ENCODE assay signal across 8 cellular contexts in the genomic region with DNA sequence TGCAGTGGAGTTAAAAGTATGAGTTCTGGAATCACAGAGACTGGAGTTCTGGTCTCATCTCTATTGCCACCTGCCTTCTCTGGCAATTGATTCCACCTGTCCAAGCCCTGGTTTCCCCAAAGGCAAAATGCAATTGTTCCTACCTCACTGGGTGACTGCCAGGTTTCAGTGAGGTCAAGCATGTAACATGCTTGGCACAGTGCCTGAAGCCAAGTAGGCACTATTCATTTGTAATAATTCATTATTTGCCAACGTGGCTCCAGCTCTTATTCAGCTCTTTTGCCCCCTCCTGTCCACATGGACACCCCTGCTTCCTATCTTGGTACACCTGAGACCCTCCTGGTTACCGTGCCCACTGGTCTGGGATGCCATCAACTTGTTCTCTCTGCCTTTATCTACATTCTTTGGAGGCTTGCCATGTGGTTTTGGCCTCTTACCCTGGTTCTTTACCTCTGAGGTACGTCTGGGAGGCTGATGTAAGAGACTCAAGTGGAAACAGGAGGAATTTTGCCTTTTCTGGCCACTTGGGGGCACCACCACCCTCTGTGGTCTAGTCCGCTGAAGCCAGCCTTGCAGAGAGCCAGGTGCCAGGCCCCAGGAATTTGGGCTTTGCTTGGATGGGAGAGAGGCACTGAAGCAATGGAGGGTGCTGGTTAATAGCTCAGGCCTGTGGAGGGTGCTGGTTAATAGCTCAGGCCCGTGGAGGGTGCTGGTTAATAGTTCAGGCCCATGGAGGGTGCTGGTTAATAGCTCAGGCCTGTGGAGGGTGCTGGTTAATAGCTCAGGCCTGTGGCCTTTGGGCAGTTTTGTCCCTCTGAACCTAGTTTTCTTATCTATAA. TPM values are rescaled to one million over a fixed set of nuclear protein-coding genes. Genes with fewer than 3 reads are reported as not detected.
A peak's percentile ranks its signal among the peaks of the same experiment; 100 is the strongest.
DNase-seq lines count a peak whose midpoint lies in the region; ATAC-seq and TF ChIP-seq lines count a peak whose summit lies in the region.

No MANE protein-coding gene starts in this region.

- no peaks in the 10 kb centered on the region for H3K36me3 Mint-ChIP-seq in activated T-cell treated with anti-CD3 and anti-CD28 coated beads, Interleukin-2, amount 50 U/mL, for 4 hours (ENCODE audit: insufficient read depth)
- H3K36me3 Mint-ChIP-seq in natural killer cell: no peaks in the 10 kb centered on the region

- ATAC-seq in activated T-cell treated with anti-CD3 and anti-CD28 coated beads, Interleukin-2, amount 50 U/mL, for 4 hours: peak in 1 of 2 donors; percentile 63
- ATAC-seq in natural killer cell (peak in 2 of 3 donors; percentile 37 to 42), HG03139 (IDR thresholded peaks at IDR 0.05; ENCODE audit: unreplicated experiment) (no peak)

- H3K27me3 ChIP-seq in OCI-LY3 (ENCODE audit: low read depth, low read length) (no peaks in the 10 kb centered on the region), fibroblast of lung (ENCODE audit: control insufficient read depth, insufficient read depth, low read length) (peaks cover 57% of the 10 kb centered on the region)

- DNase-seq in D341Med (ENCODE audit: low spot score) (peak; percentile 84), fibroblast of lung (ENCODE audit: low read depth in 2 of 2) (peak; percentile 60 to 71), natural killer cell (peak; percentile 41), substantia nigra (lab: John Stamatoyannopoulos, UW) (peak in 41 of 49 donors; percentile 4 to 87 (median 43))
- DNase-seq in Jurkat, Clone E6-1 (ENCODE audit: low read depth, low spot score): peak; percentile 54
- peak; percentile 53 for DNase-seq in activated T-cell treated with anti-CD3 and anti-CD28 coated beads, Interleukin-2, amount 50 U/mL, for 4 hours

- peaks cover 16% of the 10 kb centered on the region for H3K4me1 Mint-ChIP-seq in activated T-cell treated with anti-CD3 and anti-CD28 coated beads, Interleukin-2, amount 50 U/mL, for 4 hours (ENCODE audit: low read depth)
- H3K4me1 Mint-ChIP-seq in natural killer cell: peaks cover 6 to 17% of the 10 kb centered on the region in 2 donors

- peaks cover 4% of the 10 kb centered on the region; the same call in 1 of the 2 replicates for H3K4me1 ChIP-seq in OCI-LY3 (ENCODE audit: low read length)
- peaks cover 3% of the 10 kb centered on the region for H3K4me1 ChIP-seq in fibroblast of lung (ENCODE audit: control insufficient read depth, extremely low read depth, insufficient read depth, low read length)

- H3K27me3 Mint-ChIP-seq in activated T-cell treated with anti-CD3 and anti-CD28 coated beads, Interleukin-2, amount 50 U/mL, for 4 hours (ENCODE audit: low read depth): peaks cover 38% of the 10 kb centered on the region
- H3K27me3 Mint-ChIP-seq in natural killer cell (ENCODE audit: low read depth in 2 of 2): peaks cover 37 to 73% of the 10 kb centered on the region in 2 donors

- no peaks in the 10 kb centered on the region for H3K36me3 ChIP-seq in OCI-LY3 (replicated peaks; ENCODE audit: low read depth, low read length)
- no peaks in the 10 kb centered on the region for H3K36me3 ChIP-seq in fibroblast of lung (ENCODE audit: control insufficient read depth, insufficient read depth, low read length)

- no peaks in the 10 kb centered on the region for H4K20me1 ChIP-seq in OCI-LY3 (ENCODE audit: insufficient read depth, low read length)
- no peaks in the 10 kb centered on the region for H4K20me1 ChIP-seq in fibroblast of lung (ENCODE audit: control insufficient read depth, extremely low read depth, insufficient read depth, low read length)

- no peak overlapping the region for H3K27ac Mint-ChIP-seq in natural killer cell

- no peaks in the 10 kb centered on the region for H3K9me3 Mint-ChIP-seq in activated T-cell treated with anti-CD3 and anti-CD28 coated beads, Interleukin-2, amount 50 U/mL, for 4 hours
- no peaks in the 10 kb centered on the region for H3K9me3 Mint-ChIP-seq in natural killer cell

- no peak overlapping the region for H3K4me3 ChIP-seq in Jurkat, Clone E6-1 (ENCODE audit: low read length)
- H3K4me3 ChIP-seq in OCI-LY3 (ENCODE audit: low read length) (no peak overlapping the region), fibroblast of lung (replicated peaks in 1 of 4; ENCODE audit: control extremely low read depth in 1 of 4, insufficient read depth in 1 of 4, low read depth in 3 of 4, low read length in 4 of 4) (no peak overlapping the region)

- H3K4me2 ChIP-seq in OCI-LY3 (ENCODE audit: low read length) (peak overlapping the region; percentile 30), fibroblast of lung (ENCODE audit: extremely low read depth, insufficient read depth, low read length) (no peak overlapping the region)

- TF ChIP-seq CTCF in OCI-LY3 (IDR thresholded peaks at IDR 0.05; ENCODE audit: low read depth, low read length) (peak; percentile 96), fibroblast of lung (conservative IDR thresholded peaks at IDR 0.05 in 1 of 2, IDR thresholded peaks at IDR 0.05 in 1 of 2; ENCODE audit: low read depth in 1 of 2, low read length in 2 of 2) (peak; percentile 76 to 77), natural killer cell (IDR thresholded peaks at IDR 0.05) (peak; percentile 39)

- H3K79me2 ChIP-seq in OCI-LY3 (ENCODE audit: low read length) (no peaks in the 10 kb centered on the region), fibroblast of lung (ENCODE audit: control insufficient read depth, insufficient read depth, low read length) (no peaks in the 10 kb centered on the region)

- intact Hi-C loops in natural killer cell (cut with micrococcal nuclease): loop anchor here (5.0 kb wide), 1 partner anchor 120 kb away; no protein-coding TSS in a partner anchor

- H3K9ac ChIP-seq in OCI-LY3 (ENCODE audit: low read length): no peak overlapping the region
- H3K9ac ChIP-seq in fibroblast of lung (ENCODE audit: insufficient read depth, low read length): no peak overlapping the region

- H3K27ac ChIP-seq in OCI-LY3 (ENCODE audit: low read length) (no peak overlapping the region), fibroblast of lung (ENCODE audit: insufficient read depth, low read length) (no peak overlapping the region), substantia nigra (ENCODE audit: low read depth, low read length, poor library complexity, severe bottlenecking) (no peak overlapping the region)

- H3K4me3 Mint-ChIP-seq in activated T-cell treated with anti-CD3 and anti-CD28 coated beads, Interleukin-2, amount 50 U/mL, for 4 hours: peak overlapping the region; percentile 80
- peak overlapping the region; percentile 57 for H3K4me3 Mint-ChIP-seq in natural killer cell

- H2AFZ ChIP-seq in OCI-LY3 (ENCODE audit: low read depth, low read length): peak overlapping the region; percentile 28; the same call in 1 of the 2 replicates
- no peak overlapping the region for H2AFZ ChIP-seq in fibroblast of lung (ENCODE audit: low read length)

- H3K9me3 ChIP-seq in OCI-LY3 (ENCODE audit: insufficient read depth, low read length) (no peaks in the 10 kb centered on the region), fibroblast of lung (ENCODE audit: control insufficient read depth, insufficient read depth, low read depth, low read length) (no peaks in the 10 kb centered on the region)

RNA-seq across cellular contexts. Expression of gene KCNK15, which starts 1.7 kb away (rescaled TPM):
- polyA plus RNA-seq in Jurkat, Clone E6-1 (2012; ENCODE audit: insufficient read depth, insufficient read length): not detected
- total RNA-seq in activated T-cell treated with anti-CD3 and anti-CD28 coated beads, Interleukin-2, amount 50 U/mL, for 4 hours: 1 to 10 TPM in 2 of 3 donors, under 1 TPM in 1; 0.96 to 1.6 (median 1.1) TPM
- total RNA-seq in fibroblast of lung: 1.8 and 4.1 TPM in 2 replicates
- 0.03 and 2.2 TPM in 2 replicates for polyA plus RNA-seq in fibroblast of lung
- 0.10 and 2.6 TPM in 2 replicates for polyA plus RNA-seq in fibroblast of lung (2012)
- polyA minus RNA-seq in fibroblast of lung (ENCODE audit: low replicate concordance): 1.9 TPM in 1 of 2 replicates, not detected in the other
- total RNA-seq in natural killer cell: not detected

RNA-seq across cellular contexts. Expression of gene CCN5, which starts 32.2 kb away (rescaled TPM):
- not detected for polyA plus RNA-seq in Jurkat, Clone E6-1 (2012; ENCODE audit: insufficient read depth, insufficient read length)
- under 1 TPM in 1 of 3 donors, not detected in 2; 0.15 TPM for total RNA-seq in activated T-cell treated with anti-CD3 and anti-CD28 coated beads, Interleukin-2, amount 50 U/mL, for 4 hours
- total RNA-seq in fibroblast of lung: 21.1 and 31.4 TPM in 2 replicates
- 1.6 and 122 TPM in 2 replicates for polyA plus RNA-seq in fibroblast of lung
- 2.8 and 173 TPM in 2 replicates for polyA plus RNA-seq in fibroblast of lung (2012)
- polyA minus RNA-seq in fibroblast of lung (ENCODE audit: low replicate concordance): 84.6 TPM in 1 of 2 replicates, not detected in the other
- total RNA-seq in natural killer cell: not detected

Comparison
In these comparisons a context has a peak if more than half of its experiments do, and no peak if none do; other contexts are left out.
1. CTCF ChIP-seq: peak in every context shown above with its lines; median percentile 96 in OCI-LY3; 76 in fibroblast of lung; 39 in natural killer cell.
2. RNA of gene CCN5, which starts 32.2 kb away (total RNA-seq): 21.1 to 31.4 TPM in fibroblast of lung; 0.15 TPM in activated T-cell treated with anti-CD3 and anti-CD28 coated beads, Interleukin-2, amount 50 U/mL, for 4 hours and not detected in natural killer cell; every median in the first group is over 10 times any median in the second.
3. Peak in every context shown above with its lines, with median percentiles within 50 percentile points of each other: DNase-seq.